1 cellular context compared by ENCODE assay signal in the genomic region with DNA sequence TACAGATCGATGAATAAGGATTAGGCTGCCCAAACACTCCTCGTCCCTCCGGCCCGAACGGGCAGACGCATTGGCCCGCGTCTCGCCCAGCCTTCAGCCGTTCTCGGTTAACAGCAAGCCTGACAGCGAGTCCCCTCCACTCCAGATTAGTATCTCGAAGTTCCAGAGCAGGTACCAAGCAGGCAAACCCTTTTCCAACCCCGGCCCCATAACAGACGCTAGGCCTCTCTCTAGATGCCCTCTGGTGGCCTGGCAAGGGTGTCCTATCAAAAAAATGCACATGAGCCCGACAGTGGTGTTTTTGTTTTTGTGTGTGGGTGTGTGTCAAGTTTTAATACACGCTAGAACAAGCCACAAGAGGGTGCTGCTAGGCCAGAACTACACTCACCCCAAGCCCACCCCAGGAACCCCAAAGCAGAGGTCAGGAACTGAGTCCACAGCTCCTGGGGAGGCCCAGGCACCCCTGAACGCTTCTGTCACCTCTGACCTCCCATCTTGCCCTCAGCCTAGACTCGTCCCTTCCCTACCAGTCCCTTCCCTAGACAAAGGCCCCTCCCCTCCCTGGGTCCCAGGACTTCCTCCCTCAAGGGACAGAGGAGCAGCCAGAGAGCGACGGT.
TF ChIP-seq lines count a peak whose summit lies in the region.

No MANE protein-coding gene starts in this region.

TF ChIP-seq in GM12878, 131 proteins besides CTCF, POLR2A, EP300 and RAD21 (continued from another document):
- TF ChIP-seq, protein P1, sequence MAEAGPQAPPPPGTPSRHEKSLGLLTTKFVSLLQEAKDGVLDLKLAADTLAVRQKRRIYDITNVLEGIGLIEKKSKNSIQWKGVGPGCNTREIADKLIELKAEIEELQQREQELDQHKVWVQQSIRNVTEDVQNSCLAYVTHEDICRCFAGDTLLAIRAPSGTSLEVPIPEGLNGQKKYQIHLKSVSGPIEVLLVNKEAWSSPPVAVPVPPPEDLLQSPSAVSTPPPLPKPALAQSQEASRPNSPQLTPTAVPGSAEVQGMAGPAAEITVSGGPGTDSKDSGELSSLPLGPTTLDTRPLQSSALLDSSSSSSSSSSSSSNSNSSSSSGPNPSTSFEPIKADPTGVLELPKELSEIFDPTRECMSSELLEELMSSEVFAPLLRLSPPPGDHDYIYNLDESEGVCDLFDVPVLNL (IDR thresholded peaks at IDR 0.05; ENCODE audit: low read depth, low read length), result no peak
- no peak for TF ChIP-seq CBX5 (IDR thresholded peaks at IDR 0.05; ENCODE audit: low read depth)
- TF ChIP-seq CREM (IDR thresholded peaks at IDR 0.05; ENCODE audit: low read depth), result no peak
- no peak for TF ChIP-seq SRF (IDR thresholded peaks at IDR 0.05; ENCODE audit: low read depth in 2 of 2, low read length in 2 of 2)
- TF ChIP-seq, protein P2, sequence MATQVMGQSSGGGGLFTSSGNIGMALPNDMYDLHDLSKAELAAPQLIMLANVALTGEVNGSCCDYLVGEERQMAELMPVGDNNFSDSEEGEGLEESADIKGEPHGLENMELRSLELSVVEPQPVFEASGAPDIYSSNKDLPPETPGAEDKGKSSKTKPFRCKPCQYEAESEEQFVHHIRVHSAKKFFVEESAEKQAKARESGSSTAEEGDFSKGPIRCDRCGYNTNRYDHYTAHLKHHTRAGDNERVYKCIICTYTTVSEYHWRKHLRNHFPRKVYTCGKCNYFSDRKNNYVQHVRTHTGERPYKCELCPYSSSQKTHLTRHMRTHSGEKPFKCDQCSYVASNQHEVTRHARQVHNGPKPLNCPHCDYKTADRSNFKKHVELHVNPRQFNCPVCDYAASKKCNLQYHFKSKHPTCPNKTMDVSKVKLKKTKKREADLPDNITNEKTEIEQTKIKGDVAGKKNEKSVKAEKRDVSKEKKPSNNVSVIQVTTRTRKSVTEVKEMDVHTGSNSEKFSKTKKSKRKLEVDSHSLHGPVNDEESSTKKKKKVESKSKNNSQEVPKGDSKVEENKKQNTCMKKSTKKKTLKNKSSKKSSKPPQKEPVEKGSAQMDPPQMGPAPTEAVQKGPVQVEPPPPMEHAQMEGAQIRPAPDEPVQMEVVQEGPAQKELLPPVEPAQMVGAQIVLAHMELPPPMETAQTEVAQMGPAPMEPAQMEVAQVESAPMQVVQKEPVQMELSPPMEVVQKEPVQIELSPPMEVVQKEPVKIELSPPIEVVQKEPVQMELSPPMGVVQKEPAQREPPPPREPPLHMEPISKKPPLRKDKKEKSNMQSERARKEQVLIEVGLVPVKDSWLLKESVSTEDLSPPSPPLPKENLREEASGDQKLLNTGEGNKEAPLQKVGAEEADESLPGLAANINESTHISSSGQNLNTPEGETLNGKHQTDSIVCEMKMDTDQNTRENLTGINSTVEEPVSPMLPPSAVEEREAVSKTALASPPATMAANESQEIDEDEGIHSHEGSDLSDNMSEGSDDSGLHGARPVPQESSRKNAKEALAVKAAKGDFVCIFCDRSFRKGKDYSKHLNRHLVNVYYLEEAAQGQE (IDR thresholded peaks at IDR 0.05; ENCODE audit: low read depth, low read length), result no peak
- TF ChIP-seq, protein P3, sequence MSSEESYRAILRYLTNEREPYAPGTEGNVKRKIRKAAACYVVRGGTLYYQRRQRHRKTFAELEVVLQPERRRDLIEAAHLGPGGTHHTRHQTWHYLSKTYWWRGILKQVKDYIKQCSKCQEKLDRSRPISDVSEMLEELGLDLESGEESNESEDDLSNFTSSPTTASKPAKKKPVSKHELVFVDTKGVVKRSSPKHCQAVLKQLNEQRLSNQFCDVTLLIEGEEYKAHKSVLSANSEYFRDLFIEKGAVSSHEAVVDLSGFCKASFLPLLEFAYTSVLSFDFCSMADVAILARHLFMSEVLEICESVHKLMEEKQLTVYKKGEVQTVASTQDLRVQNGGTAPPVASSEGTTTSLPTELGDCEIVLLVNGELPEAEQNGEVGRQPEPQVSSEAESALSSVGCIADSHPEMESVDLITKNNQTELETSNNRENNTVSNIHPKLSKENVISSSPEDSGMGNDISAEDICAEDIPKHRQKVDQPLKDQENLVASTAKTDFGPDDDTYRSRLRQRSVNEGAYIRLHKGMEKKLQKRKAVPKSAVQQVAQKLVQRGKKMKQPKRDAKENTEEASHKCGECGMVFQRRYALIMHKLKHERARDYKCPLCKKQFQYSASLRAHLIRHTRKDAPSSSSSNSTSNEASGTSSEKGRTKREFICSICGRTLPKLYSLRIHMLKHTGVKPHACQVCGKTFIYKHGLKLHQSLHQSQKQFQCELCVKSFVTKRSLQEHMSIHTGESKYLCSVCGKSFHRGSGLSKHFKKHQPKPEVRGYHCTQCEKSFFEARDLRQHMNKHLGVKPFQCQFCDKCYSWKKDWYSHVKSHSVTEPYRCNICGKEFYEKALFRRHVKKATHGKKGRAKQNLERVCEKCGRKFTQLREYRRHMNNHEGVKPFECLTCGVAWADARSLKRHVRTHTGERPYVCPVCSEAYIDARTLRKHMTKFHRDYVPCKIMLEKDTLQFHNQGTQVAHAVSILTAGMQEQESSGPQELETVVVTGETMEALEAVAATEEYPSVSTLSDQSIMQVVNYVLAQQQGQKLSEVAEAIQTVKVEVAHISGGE (CRISPR knock-in tag; IDR thresholded peaks at IDR 0.05), result no peak
- no peak for TF ChIP-seq ZNF622 (IDR thresholded peaks at IDR 0.05)
- TF ChIP-seq SREBF1 (IDR thresholded peaks at IDR 0.05; ENCODE audit: low read length), result no peak
- TF ChIP-seq HCFC1 (IDR thresholded peaks at IDR 0.05; ENCODE audit: low read length), result no peak
- TF ChIP-seq SREBF2 (IDR thresholded peaks at IDR 0.05; ENCODE audit: low read length), result no peak
- TF ChIP-seq, protein P4, sequence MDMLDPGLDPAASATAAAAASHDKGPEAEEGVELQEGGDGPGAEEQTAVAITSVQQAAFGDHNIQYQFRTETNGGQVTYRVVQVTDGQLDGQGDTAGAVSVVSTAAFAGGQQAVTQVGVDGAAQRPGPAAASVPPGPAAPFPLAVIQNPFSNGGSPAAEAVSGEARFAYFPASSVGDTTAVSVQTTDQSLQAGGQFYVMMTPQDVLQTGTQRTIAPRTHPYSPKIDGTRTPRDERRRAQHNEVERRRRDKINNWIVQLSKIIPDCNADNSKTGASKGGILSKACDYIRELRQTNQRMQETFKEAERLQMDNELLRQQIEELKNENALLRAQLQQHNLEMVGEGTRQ (IDR thresholded peaks at IDR 0.05; ENCODE audit: borderline replicate concordance, low read depth, low read length), result no peak
- no peak for TF ChIP-seq TARDBP (IDR thresholded peaks at IDR 0.05; ENCODE audit: borderline replicate concordance)
- no peak for TF ChIP-seq CEBPB (IDR thresholded peaks at IDR 0.05; ENCODE audit: borderline replicate concordance in 1 of 2, low read depth in 2 of 2, low read length in 2 of 2)
- TF ChIP-seq PAX8 (IDR thresholded peaks at IDR 0.05), result no peak
- TF ChIP-seq, protein P5, sequence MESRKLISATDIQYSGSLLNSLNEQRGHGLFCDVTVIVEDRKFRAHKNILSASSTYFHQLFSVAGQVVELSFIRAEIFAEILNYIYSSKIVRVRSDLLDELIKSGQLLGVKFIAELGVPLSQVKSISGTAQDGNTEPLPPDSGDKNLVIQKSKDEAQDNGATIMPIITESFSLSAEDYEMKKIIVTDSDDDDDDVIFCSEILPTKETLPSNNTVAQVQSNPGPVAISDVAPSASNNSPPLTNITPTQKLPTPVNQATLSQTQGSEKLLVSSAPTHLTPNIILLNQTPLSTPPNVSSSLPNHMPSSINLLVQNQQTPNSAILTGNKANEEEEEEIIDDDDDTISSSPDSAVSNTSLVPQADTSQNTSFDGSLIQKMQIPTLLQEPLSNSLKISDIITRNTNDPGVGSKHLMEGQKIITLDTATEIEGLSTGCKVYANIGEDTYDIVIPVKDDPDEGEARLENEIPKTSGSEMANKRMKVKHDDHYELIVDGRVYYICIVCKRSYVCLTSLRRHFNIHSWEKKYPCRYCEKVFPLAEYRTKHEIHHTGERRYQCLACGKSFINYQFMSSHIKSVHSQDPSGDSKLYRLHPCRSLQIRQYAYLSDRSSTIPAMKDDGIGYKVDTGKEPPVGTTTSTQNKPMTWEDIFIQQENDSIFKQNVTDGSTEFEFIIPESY (IDR thresholded peaks at IDR 0.05), result no peak
- TF ChIP-seq CHD1 (IDR thresholded peaks at IDR 0.05; ENCODE audit: low read depth, low read length), result no peak
- no peak for TF ChIP-seq HDGF (IDR thresholded peaks at IDR 0.05)
- peak; percentile 90; the same call in 1 of the 2 replicates for TF ChIP-seq ZNF207 (IDR thresholded peaks at IDR 0.05; ENCODE audit: borderline replicate concordance)
- no peak for TF ChIP-seq CHD2 (IDR thresholded peaks at IDR 0.05; ENCODE audit: borderline replicate concordance, low read depth, low read length)
- no peak for TF ChIP-seq KAT2A (conservative IDR thresholded peaks at IDR 0.05; ENCODE audit: control insufficient read depth, low read depth, low read length)
- peak; percentile 77 for TF ChIP-seq FOXK2 (IDR thresholded peaks at IDR 0.05)
- peak; percentile 71 for TF ChIP-seq GATAD2B (conservative IDR thresholded peaks at IDR 0.05; ENCODE audit: low read depth)
- TF ChIP-seq ZNF217 (IDR thresholded peaks at IDR 0.05), result no peak
